8 cellular contexts compared by ENCODE assay signal in the genomic region with DNA sequence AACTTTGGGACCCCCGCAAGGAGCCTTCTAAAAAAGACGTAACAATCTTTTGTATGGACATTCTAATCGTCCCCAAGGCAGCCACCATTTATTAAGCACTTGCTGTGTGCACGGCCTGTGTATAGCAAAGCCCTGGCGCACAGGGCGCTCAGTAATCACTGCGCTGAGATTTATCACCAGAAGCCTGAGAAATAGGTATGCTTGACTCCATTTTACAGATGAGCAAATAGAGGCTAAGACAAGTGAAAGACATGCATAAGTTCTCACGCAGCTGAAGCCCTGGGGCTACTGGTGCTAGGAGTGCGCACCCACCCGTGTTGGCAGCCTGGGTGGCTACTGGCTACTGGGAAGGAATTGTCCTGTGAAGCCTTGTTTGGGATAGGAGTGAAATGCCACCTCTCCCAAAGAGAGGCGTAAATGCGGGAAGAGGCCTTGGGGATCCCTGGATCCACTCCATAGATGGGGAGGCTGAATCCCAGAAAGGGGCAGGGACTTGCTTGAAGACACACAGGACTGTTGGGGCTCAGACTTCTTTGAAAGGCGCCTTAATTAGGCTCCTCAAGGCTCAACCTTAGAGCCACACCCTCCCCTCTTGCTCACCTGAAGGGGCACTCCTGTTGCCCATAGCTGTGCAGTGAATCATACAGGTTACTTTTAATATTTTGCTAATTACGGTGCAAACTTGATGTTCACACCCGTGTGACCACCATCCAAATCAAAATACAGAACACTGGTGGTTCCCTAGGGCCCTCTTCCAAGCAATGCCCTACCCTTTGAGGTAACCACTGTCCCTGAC. TPM values are rescaled to one million over a fixed set of nuclear protein-coding genes. Genes with fewer than 3 reads are reported as not detected.
DNase-seq lines count a peak whose midpoint lies in the region; ATAC-seq and TF ChIP-seq lines count a peak whose summit lies in the region.

No MANE protein-coding gene starts in this region.

- intact Hi-C loops in breast epithelium (cut with DNase I; ENCODE audit: low total_unique reads), result loop anchor here (2.0 kb wide), 1 partner anchor 21 kb away; no protein-coding TSS in a partner anchor

- DNase-seq in GM06990 (ENCODE audit: extremely low read depth, insufficient read length) (no peak), breast epithelium (ENCODE audit: low spot score in 2 of 2) (no peak), NCI-H2171 treated with DMSO at 0.1 percent for 48 hours (lab: John Stamatoyannopoulos, UW) (no peak), NCI-H345 (lab: John Stamatoyannopoulos, UW) (no peak), NCI-H2081 (lab: John Stamatoyannopoulos, UW) (no peak)

- H3K27me3 ChIP-seq in GM06990 (replicated peaks; ENCODE audit: control insufficient read depth, insufficient read depth, low read length) (peaks cover 2% of the 10 kb centered on the region; the same call in 1 of the 2 replicates), breast epithelium (no peaks in the 10 kb centered on the region)

- ATAC-seq in HG03045 (IDR thresholded peaks at IDR 0.05; ENCODE audit: unreplicated experiment) (peak; percentile 3), HG03135 (IDR thresholded peaks at IDR 0.05; ENCODE audit: unreplicated experiment) (no peak)

- peak overlapping the region; percentile 77 to 88 for H3K27ac ChIP-seq in breast epithelium
- peak overlapping the region; percentile 23 for H3K27ac ChIP-seq in mesodermal cell (ENCODE audit: low read depth, low read length, severe bottlenecking)

- TF ChIP-seq POLR2A in breast epithelium (IDR thresholded peaks at IDR 0.05), result no peak

- H3K4me1 ChIP-seq in breast epithelium, result peaks cover 5 to 10% of the 10 kb centered on the region in 2 donors
- H3K4me1 ChIP-seq in mesodermal cell (ENCODE audit: control insufficient read depth, insufficient read depth, low read length, poor library complexity, severe bottlenecking), result peaks cover 10% of the 10 kb centered on the region

- no peaks in the 10 kb centered on the region for H3K36me3 ChIP-seq in GM06990 (ENCODE audit: control insufficient read depth, insufficient read depth, low read length)
- H3K36me3 ChIP-seq in breast epithelium, result no peaks in the 10 kb centered on the region
- no peaks in the 10 kb centered on the region for H3K36me3 ChIP-seq in mesodermal cell (ENCODE audit: control insufficient read depth, insufficient read depth, low read length)

- no peaks in the 10 kb centered on the region for H3K9me3 ChIP-seq in breast epithelium
- no peaks in the 10 kb centered on the region for H3K9me3 ChIP-seq in mesodermal cell (ENCODE audit: control insufficient read depth, low read length)

- H3K4me3 ChIP-seq in GM06990 (replicated peaks; ENCODE audit: low read depth, low read length) (peak overlapping the region; percentile 61), breast epithelium (peak overlapping the region; percentile 74 to 93 (median 76)), mesodermal cell (ENCODE audit: extremely low read depth, insufficient read depth, low read length, poor library complexity, severe bottlenecking) (peak overlapping the region; percentile 41)

- WGBS in mesodermal cell (ENCODE audit: insufficient coverage in 2 of 2), 2 experiments, result 63 to 79% methylated on average over 10 to 15 of the region's 15 CpGs

- TF ChIP-seq CTCF in GM06990 (IDR thresholded peaks at IDR 0.05; ENCODE audit: insufficient read depth, low read length, poor library complexity, severe bottlenecking) (no peak), breast epithelium (IDR thresholded peaks at IDR 0.05) (no peak)

RNA-seq across cellular contexts. Expression of a gene that starts 0.6 kb away (rescaled TPM):
- 10 to 100 TPM in 1 of 3 donors, 1 to 10 TPM in 2; 8.2 to 11.8 (median 8.6) TPM for total RNA-seq in breast epithelium
- 11.2 TPM for polyA plus RNA-seq in mesodermal cell (2013, experiment 1 of 2)
- polyA plus RNA-seq in mesodermal cell (2013, experiment 2 of 2), result 9.6 TPM

RNA-seq across cellular contexts. Expression of a gene that starts 30.7 kb away (rescaled TPM):
- 10 to 100 TPM; 16.0 to 26.9 (median 22.0) TPM for total RNA-seq in breast epithelium
- polyA plus RNA-seq in mesodermal cell (2013, experiment 1 of 2), result 30.0 TPM
- 25.6 TPM for polyA plus RNA-seq in mesodermal cell (2013, experiment 2 of 2)

RNA-seq across cellular contexts. Expression of a gene that starts 39.9 kb away (rescaled TPM):
- 10 to 100 TPM; 28.1 to 34.1 (median 33.1) TPM for total RNA-seq in breast epithelium
- polyA plus RNA-seq in mesodermal cell (2013, experiment 1 of 2), result 31.3 TPM
- polyA plus RNA-seq in mesodermal cell (2013, experiment 2 of 2), result 25.9 TPM
